Comparison of ENCODE assay signal across 9 cellular contexts in the genomic region with DNA sequence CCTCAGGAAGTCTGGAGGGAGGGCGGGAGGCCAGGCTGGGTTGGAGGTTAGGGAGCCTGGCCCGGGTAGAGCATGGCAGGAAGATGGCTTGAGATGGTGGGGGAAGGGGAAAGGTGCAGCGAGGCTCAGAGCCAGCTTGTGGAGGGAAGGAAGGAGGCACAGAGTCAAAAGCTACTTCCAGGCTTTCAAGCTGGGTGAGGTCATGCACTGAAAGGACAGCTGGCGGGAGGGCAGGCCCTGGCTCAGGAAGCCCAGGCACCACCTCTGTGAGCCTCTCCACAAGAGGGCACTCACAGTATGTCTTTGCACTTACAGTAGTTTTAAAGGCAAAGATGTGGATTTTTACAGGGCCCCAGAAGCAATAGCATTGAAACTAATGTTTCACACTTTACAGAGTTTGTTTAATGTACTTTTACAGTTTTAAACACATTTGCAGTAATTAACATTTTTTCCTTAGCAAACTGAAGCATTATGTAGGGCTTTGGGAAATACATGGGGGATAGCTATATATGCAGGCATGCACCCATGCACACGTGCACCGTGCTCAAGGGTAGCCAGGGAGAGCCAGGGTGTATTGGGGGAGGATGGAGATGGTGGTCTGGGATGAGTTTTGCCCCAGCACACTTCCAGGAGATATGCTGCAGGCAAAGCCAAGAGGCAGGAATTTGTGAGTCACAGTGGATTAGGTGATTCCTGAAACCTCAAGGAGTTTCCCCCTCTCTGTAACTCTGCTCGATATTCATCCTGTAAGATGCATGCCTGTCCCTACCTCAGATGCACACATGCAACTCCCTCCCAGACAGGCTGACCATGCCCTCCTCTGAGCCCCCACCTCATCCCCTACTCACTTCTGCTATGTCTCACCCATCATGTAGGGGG. TPM values are rescaled to one million over a fixed set of nuclear protein-coding genes. Genes with fewer than 3 reads are reported as not detected.
DNase-seq lines count a peak whose midpoint lies in the region; ATAC-seq, FAIRE-seq and TF ChIP-seq lines count a peak whose summit lies in the region.
"Had no signal": no experiment of that assay in that cellular context is flagged by ENCODE, and none has a peak within 500 bp of the region (broad histone marks: within the 10 kb centered on the region; RNA-seq: fewer than 3 reads in every experiment).

No MANE protein-coding gene starts in this region.

- H3K27me3 Mint-ChIP-seq in neural crest cell (ENCODE audit: low read depth) = no peaks in the 10 kb centered on the region

- BruUV-seq in Panc1 (replicated peaks; lab: Mats Ljungman, UMichigan) = no TSS peak

- H3K27ac ChIP-seq in Panc1 (ENCODE audit: low read length) = no peak overlapping the region

- in situ Hi-C loops in Panc1 (cut with HindIII; ENCODE audit: low pct_unique_long_range_greater_than_20kb, low sequenced_read_pairs) = no loop called here

- H3K4me3 Mint-ChIP-seq in neural crest cell = peak overlapping the region; percentile 38

- intact Hi-C loops in Panc1 (cut with micrococcal nuclease; ENCODE audit: unreplicated experiment) = no loop called here

- peak; percentile 85 for TF ChIP-seq CTCF in D721Med (IDR thresholded peaks at IDR 0.05; ENCODE audit: insufficient read depth, missing control alignments)
- TF ChIP-seq CTCF in Panc1 (IDR thresholded peaks at IDR 0.05) = peak; percentile 89
- TF ChIP-seq CTCF in fibroblast of villous mesenchyme (IDR thresholded peaks at IDR 0.05; ENCODE audit: insufficient read depth, low read depth, low read length) = peak; percentile 77
- TF ChIP-seq CTCF in neural crest cell (conservative IDR thresholded peaks at IDR 0.05) = peak; percentile 71

- ATAC-seq in Panc1 (peak; percentile 94), GM21723 (IDR thresholded peaks at IDR 0.05; ENCODE audit: unreplicated experiment) (no peak)

- no peaks in the 10 kb centered on the region for H3K9me3 Mint-ChIP-seq in neural crest cell

- CTCF ChIA-PET in Panc1 (lab: Charles Lee) = interaction anchor here (0.7 to 1.8 kb wide), 5 partner anchors 10 to 40 kb away, joined by 3 to 13 read pairs (median 5); no protein-coding TSS in a partner anchor

- DNase-seq in D721Med (ENCODE audit: insufficient read length, low spot score) (peak; percentile 85), HT1080 (ENCODE audit: low read depth) (peak; percentile 77), Panc1 (ENCODE audit: low read depth, low spot score) (peak; percentile 45), fibroblast of villous mesenchyme (ENCODE audit: low read depth) (peak; percentile 83), neural crest cell (ENCODE audit: low read depth, low spot score) (peak; percentile 60), cerebellar nuclear complex (lab: John Stamatoyannopoulos, UW) (no peak)
- DNase-seq in activated effector memory CD4-positive, alpha-beta T cell treated with Interleukin-2 at 50 U/mL for 16 hours = peak; percentile 47

- H3K27ac Mint-ChIP-seq in neural crest cell (ENCODE audit: unreplicated experiment) = peak overlapping the region; percentile 95

- H3K4me1 Mint-ChIP-seq in neural crest cell = peaks cover 31% of the 10 kb centered on the region

- POLR2A ChIA-PET in Panc1 (lab: Charles Lee) = interaction anchor here (0.6 kb wide), 1 partner anchor 59 kb away, joined by 5 read pairs; no protein-coding TSS in a partner anchor

- no peaks in the 10 kb centered on the region for H3K36me3 ChIP-seq in Panc1 (ENCODE audit: control insufficient read depth, insufficient read depth, low read length)

- no peaks in the 10 kb centered on the region for H3K9me3 ChIP-seq in Panc1 (ENCODE audit: control insufficient read depth, insufficient read depth, low read depth, low read length)

- peak; percentile 25 for FAIRE-seq in D721Med (lab: Jason Lieb, UNC)

- H3K4me3 ChIP-seq in Panc1 (ENCODE audit: low read depth in 2 of 2, low read length in 2 of 2) = no peak overlapping the region
- H3K4me3 ChIP-seq in fibroblast of villous mesenchyme (ENCODE audit: low read depth, low read length) = no peak overlapping the region

- H3K36me3 Mint-ChIP-seq in neural crest cell (ENCODE audit: low read depth) = no peaks in the 10 kb centered on the region

- peaks cover 5% of the 10 kb centered on the region for H3K4me1 ChIP-seq in Panc1 (ENCODE audit: control insufficient read depth, insufficient read depth, low read length)

- H3K27me3 ChIP-seq in Panc1 (ENCODE audit: control insufficient read depth, insufficient read depth, low read length) = no peaks in the 10 kb centered on the region

RNA-seq across cellular contexts. Expression of a gene that starts 6.1 kb away (rescaled TPM):
- total RNA-seq in HT1080 (2014; rRNA removed; shearing (Covaris generic)) = 198 and 262 TPM in 2 replicates
- 184 and 202 TPM in 2 replicates for polyA plus RNA-seq in HT1080 (2015; cell fraction: cytosol; rRNA removed)
- 134 and 171 TPM in 2 replicates for polyA plus RNA-seq in HT1080 (2015; cell fraction: nucleus; rRNA removed)
- total RNA-seq in Panc1 (2021; ENCODE audit: unreplicated experiment) = 41.7 TPM
- polyA plus RNA-seq in Panc1 (2012; ENCODE audit: insufficient read length) = 45.7 TPM
- 41.2 and 49.2 TPM in 2 replicates for total RNA-seq in fibroblast of villous mesenchyme
- 82.2 and 85.1 TPM in 2 replicates for total RNA-seq in neural crest cell

RNA-seq across cellular contexts. Expression of a gene that starts 11.4 kb away (rescaled TPM):
- total RNA-seq in HT1080 (2014; rRNA removed; shearing (Covaris generic)) = 0.17 TPM in 1 of 2 replicates, not detected in the other
- not detected in 2 replicates for polyA plus RNA-seq in HT1080 (2015; cell fraction: cytosol; rRNA removed)
- polyA plus RNA-seq in HT1080 (2015; cell fraction: nucleus; rRNA removed) = not detected in 2 replicates
- total RNA-seq in Panc1 (2021; ENCODE audit: unreplicated experiment) = not detected
- not detected for polyA plus RNA-seq in Panc1 (2012; ENCODE audit: insufficient read length)
- not detected in 2 replicates for total RNA-seq in fibroblast of villous mesenchyme
- total RNA-seq in neural crest cell = not detected in 2 replicates
- total RNA-seq: activated CD8-positive, alpha-beta memory T cell treated with anti-CD3 and anti-CD28 coated beads for 36 hours had no signal

RNA-seq across cellular contexts. Expression of a gene that starts 11.5 kb away (rescaled TPM):
- total RNA-seq in HT1080 (2014; rRNA removed; shearing (Covaris generic)) = 0.03 TPM in 1 of 2 replicates, not detected in the other
- 0.03 TPM in 1 of 2 replicates, not detected in the other for polyA plus RNA-seq in HT1080 (2015; cell fraction: cytosol; rRNA removed)
- polyA plus RNA-seq in HT1080 (2015; cell fraction: nucleus; rRNA removed) = 0.16 and 0.49 TPM in 2 replicates
- 0.13 TPM for total RNA-seq in Panc1 (2021; ENCODE audit: unreplicated experiment)
- polyA plus RNA-seq in Panc1 (2012; ENCODE audit: insufficient read length) = not detected
- not detected in 2 replicates for total RNA-seq in fibroblast of villous mesenchyme
- 1.3 and 3.4 TPM in 2 replicates for total RNA-seq in neural crest cell

RNA-seq across cellular contexts. Expression of a gene that starts 18.5 kb away (rescaled TPM):
- 8.4 and 11.0 TPM in 2 replicates for total RNA-seq in HT1080 (2014; rRNA removed; shearing (Covaris generic))
- polyA plus RNA-seq in HT1080 (2015; cell fraction: cytosol; rRNA removed) = 3.6 and 5.9 TPM in 2 replicates
- polyA plus RNA-seq in HT1080 (2015; cell fraction: nucleus; rRNA removed) = 3.1 and 4.2 TPM in 2 replicates
- total RNA-seq in Panc1 (2021; ENCODE audit: unreplicated experiment) = 8.0 TPM
- 6.9 TPM for polyA plus RNA-seq in Panc1 (2012; ENCODE audit: insufficient read length)
- total RNA-seq in fibroblast of villous mesenchyme = 2.6 and 3.9 TPM in 2 replicates
- total RNA-seq in neural crest cell = 26.4 and 28.5 TPM in 2 replicates

RNA-seq across cellular contexts. Expression of a gene that starts 33.6 kb away (rescaled TPM):
- total RNA-seq in HT1080 (2014; rRNA removed; shearing (Covaris generic)) = 3.3 and 7.0 TPM in 2 replicates
- polyA plus RNA-seq in HT1080 (2015; cell fraction: cytosol; rRNA removed) = 2.6 and 5.2 TPM in 2 replicates
- polyA plus RNA-seq in HT1080 (2015; cell fraction: nucleus; rRNA removed) = 2.0 and 2.4 TPM in 2 replicates
- total RNA-seq in Panc1 (2021; ENCODE audit: unreplicated experiment) (2.3 TPM), fibroblast of villous mesenchyme (0.32 and 0.43 TPM in 2 replicates), neural crest cell (5.6 and 6.6 TPM in 2 replicates)
- 6.0 TPM for polyA plus RNA-seq in Panc1 (2012; ENCODE audit: insufficient read length)

Comparison
In these comparisons a context has a peak if more than half of its experiments do, and no peak if none do; other contexts are left out.
1. DNase-seq: peak in D721Med (single experiment), HT1080 (single experiment), Panc1 (single experiment), activated effector memory CD4-positive, alpha-beta T cell treated with Interleukin-2 at 50 U/mL for 16 hours (single experiment), fibroblast of villous mesenchyme (single experiment) and neural crest cell (single experiment); none in cerebellar nuclear complex (0 of 2).
2. Peak in every context shown above with its lines, with median percentiles within 50 percentile points of each other: CTCF ChIP-seq.